In the genomic region with DNA sequence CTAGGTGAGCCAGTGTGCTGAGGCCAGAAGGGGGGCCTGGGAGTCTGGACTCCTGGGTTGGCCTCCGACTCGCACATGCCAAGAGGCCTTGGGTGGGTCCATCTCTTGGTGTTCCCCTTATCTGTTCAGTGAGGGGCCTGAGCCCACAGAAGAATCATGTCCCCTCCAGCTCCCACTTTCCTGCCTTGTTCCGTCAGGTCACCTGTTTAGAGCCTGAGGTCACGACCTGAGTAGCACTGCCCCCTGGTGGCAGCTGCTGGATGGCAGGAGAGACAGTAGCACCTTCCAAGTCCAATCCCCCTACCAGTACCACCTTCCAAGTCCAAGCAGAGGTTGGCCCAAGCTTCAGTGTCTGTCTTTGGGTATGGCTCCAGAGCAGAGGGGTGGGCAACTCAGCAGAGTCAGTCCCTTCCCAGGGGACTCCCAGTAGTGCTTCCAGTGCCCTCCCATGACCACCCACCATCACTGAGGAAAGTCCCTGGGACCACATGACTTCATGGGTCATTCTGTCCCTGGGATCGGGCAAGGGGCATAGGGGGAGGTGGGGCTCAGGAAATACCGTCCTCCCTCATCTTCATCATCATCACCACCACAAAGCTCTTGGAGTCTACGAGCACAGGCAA, we compare ENCODE assay signal across 8 cellular contexts.
A peak's percentile ranks its signal among the peaks of the same experiment; 100 is the strongest.
DNase-seq lines count a peak whose midpoint lies in the region; ATAC-seq, FAIRE-seq and TF ChIP-seq lines count a peak whose summit lies in the region.

No MANE protein-coding gene starts in this region.

- H3K4me2 ChIP-seq in A549, result no peak overlapping the region
- H3K4me2 ChIP-seq in Karpas-422 (ENCODE audit: low read depth, low read length, poor library complexity, severe bottlenecking), result no peak overlapping the region

- TF ChIP-seq CTCF in A549 (IDR thresholded peaks at IDR 0.05), result peak; percentile 42

- POLR2A ChIA-PET in A549 (lab: Yijun Ruan, JAX), result no interaction called here

- 21% methylated on average over 4 of the region's 7 CpGs for WGBS in A549 (ENCODE audit: missing lambda C conversion rate)

- H3K4me3 ChIP-seq in A549, result no peak overlapping the region
- H3K4me3 ChIP-seq in Karpas-422 (ENCODE audit: low read length), result no peak overlapping the region

- no peak for FAIRE-seq in A549 (lab: Jason Lieb, UNC)

- TF ChIP-seq RAD21 in A549 (conservative IDR thresholded peaks at IDR 0.05 in 1 of 2, IDR thresholded peaks at IDR 0.05 in 1 of 2), result peak; percentile 14 to 24; a peak in 2 of 5 replicates

- DNase-seq in A549 (ENCODE audit: low read depth in 1 of 2, low spot score in 1 of 2), result peak; percentile 13 to 43
- peak; percentile 89 for DNase-seq in Karpas-422
- peak; percentile 5 for DNase-seq in activated CD8-positive, alpha-beta memory T cell treated with anti-CD3 and anti-CD28 coated beads, Interleukin-2, amount 50 U/mL, for 24 hours (ENCODE audit: extremely low read depth)
- peak; percentile 33 for DNase-seq in germinal center (ENCODE audit: low spot score)
- DNase-seq in stimulated activated CD4-positive, alpha-beta T cell treated with anti-CD3 and anti-CD28 coated beads, Interleukin-4, amount 100 ng/mL, for 48 hours (ENCODE audit: low read depth in 2 of 2), result peak; percentile 42 to 66
- no peak for DNase-seq in SK-N-DZ (ENCODE audit: low spot score)

- no peak overlapping the region for H3K9ac ChIP-seq in Karpas-422 (ENCODE audit: low read length)

- TF ChIP-seq EP300 in A549 (IDR thresholded peaks at IDR 0.05), result no peak

- H3K36me3 ChIP-seq in Karpas-422 (ENCODE audit: insufficient read depth, low read length), result no peaks in the 10 kb centered on the region

- H3K27me3 ChIP-seq in Karpas-422 (ENCODE audit: low read length), result no peaks in the 10 kb centered on the region

- no peaks in the 10 kb centered on the region for H3K9me3 ChIP-seq in A549
- H3K9me3 ChIP-seq in Karpas-422 (ENCODE audit: low read length), result no peaks in the 10 kb centered on the region

- H3K79me2 ChIP-seq in Karpas-422 (ENCODE audit: low read length), result no peaks in the 10 kb centered on the region

- no peak overlapping the region for H3K27ac ChIP-seq in A549
- H3K27ac ChIP-seq in Karpas-422 (ENCODE audit: low read length), result no peak overlapping the region

- no peak overlapping the region for H2AFZ ChIP-seq in Karpas-422 (ENCODE audit: low read length)

- no peaks in the 10 kb centered on the region for H4K20me1 ChIP-seq in Karpas-422 (ENCODE audit: insufficient read depth, low read depth, low read length)

- TF ChIP-seq POLR2A in A549 (IDR thresholded peaks at IDR 0.05; ENCODE audit: low read length), result no peak

- CTCF ChIA-PET in A549 (lab: Yijun Ruan, JAX), result interaction anchor here (0.7 to 4.7 kb wide), 15 partner anchors 9 to 367 kb away, joined by 3 to 19 read pairs (median 4); a partner anchor contains a TSS

- H3K4me1 ChIP-seq in A549 (no peaks in the 10 kb centered on the region), Karpas-422 (ENCODE audit: low read length) (no peaks in the 10 kb centered on the region)

- H3K9me2 ChIP-seq in Karpas-422 (replicated peaks; ENCODE audit: insufficient read depth, low read length), result no peaks in the 10 kb centered on the region

- ATAC-seq in A549, result peak; percentile 67 to 88; a peak in 4 of 6 replicates
- ATAC-seq in GM18511 (IDR thresholded peaks at IDR 0.05; ENCODE audit: unreplicated experiment), result peak; percentile 68
- ATAC-seq in GM18870 (IDR thresholded peaks at IDR 0.05; ENCODE audit: unreplicated experiment), result no peak

TF ChIP-seq in A549, 52 proteins besides CTCF, POLR2A, EP300 and RAD21:
- TF ChIP-seq SMC3 (IDR thresholded peaks at IDR 0.05), result 0 out of 3 replicates have a peak, but pooled peaks have one; percentile 9
- no peak for TF ChIP-seq ZNF302 (CRISPR knock-in tag; IDR thresholded peaks at IDR 0.05)
- no peak for TF ChIP-seq CEBPB (IDR thresholded peaks at IDR 0.05)
